ENCODE assay signal across 31 cellular contexts in the genomic region with DNA sequence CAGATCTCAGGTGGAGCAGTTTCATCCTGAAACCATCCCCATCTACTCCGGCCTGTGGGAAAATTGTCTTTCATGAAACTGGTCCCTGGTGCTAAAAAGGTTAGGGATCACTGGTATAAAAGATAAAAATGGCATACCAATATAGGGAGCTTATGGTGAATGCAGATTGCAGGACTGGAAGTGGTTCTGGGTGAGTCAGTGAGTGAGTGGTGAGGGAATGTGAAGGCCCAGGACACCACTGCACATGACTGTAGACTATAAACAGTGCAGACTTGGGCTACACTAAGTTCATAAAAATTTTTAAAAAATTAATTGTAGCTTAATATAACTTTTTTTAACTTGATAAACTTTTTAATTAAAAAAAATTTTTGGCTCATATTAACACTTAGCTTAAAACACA.
DNase-seq lines count a peak whose midpoint lies in the region; ATAC-seq and TF ChIP-seq lines count a peak whose summit lies in the region.
"Had no signal": no experiment of that assay in that cellular context is flagged by ENCODE, and none has a peak within 500 bp of the region (broad histone marks: within the 10 kb centered on the region; RNA-seq: fewer than 3 reads in every experiment).

No MANE protein-coding gene starts in this region.

- no peak overlapping the region for H4K8ac ChIP-seq in mesendoderm (ENCODE audit: low read depth, low read length)

- H4K20me1 ChIP-seq in mammary epithelial cell (ENCODE audit: insufficient read depth, low read length) = no peaks in the 10 kb centered on the region

- no peak overlapping the region for H2BK120ac ChIP-seq in mesendoderm (ENCODE audit: low read depth, low read length)

- no peak overlapping the region for H4K5ac ChIP-seq in mesendoderm (ENCODE audit: low read length)

- 67% methylated on average over 1 of the region's 1 CpG for WGBS in mammary epithelial cell (ENCODE audit: low coverage, missing lambda C conversion rate)
- WGBS in mesendoderm (ENCODE audit: extremely low coverage, insufficient coverage, low lambda C conversion rate) = no CpG with 5 or more reads among the region's 1 CpG

- DNase-seq in mammary epithelial cell (peak; percentile 36), MCF 10A (ENCODE audit: unreplicated experiment) (no peak), amniotic epithelial cell (ENCODE audit: low read depth) (peak; percentile 30), fibroblast of mammary gland (ENCODE audit: low read depth) (peak; percentile 18), stromal cell of bone marrow (ENCODE audit: low read depth) (peak; percentile 5), mesendoderm (no peak)
- DNase-seq in CD4-positive, alpha-beta T cell = no peak
- DNase-seq: CD8-positive, alpha-beta memory T cell; DMS 273 treated with DMSO at 0.1 percent for 48 hours; DMS79 treated with DMSO at 0.1 percent for 48 hours; GOT3; Kasumi-1; MM.1S; NCI-H1417; NCI-H1694 treated with DMSO at 0.1 percent for 48 hours; NCI-H2081; NCI-H2227 treated with DMSO at 0.1 percent for 48 hours; NCI-H510A; NCI-H69; SHP77 treated with DMSO at 0.1 percent for 48 hours; SK-N-SH; SW 1271 had no signal

- no peak overlapping the region for H3K27ac Mint-ChIP-seq in MCF 10A (ENCODE audit: low read depth, unreplicated experiment)
- no peak overlapping the region for H3K27ac Mint-ChIP-seq in CD4-positive, alpha-beta T cell
- H3K27ac Mint-ChIP-seq: B cell; CD8-positive, alpha-beta memory T cell had no signal

- CTCF ChIA-PET in mammary epithelial cell (lab: Charles Lee; ENCODE audit: low non-redundant PET) (no interaction called here), MCF 10A (lab: Yijun Ruan, JAX) (interaction anchor here (0.6 kb wide), 2 partner anchors 251 to 509 kb away, joined by 3 read pairs; no protein-coding TSS in a partner anchor)
- CTCF ChIA-PET in CD4-positive, alpha-beta T cell (lab: Charles Lee) = interaction anchor here (0.7 kb wide), 1 partner anchor 1194 kb away, joined by 3 read pairs; no protein-coding TSS in a partner anchor

- peaks cover 11% of the 10 kb centered on the region for H3K4me1 Mint-ChIP-seq in MCF 10A (ENCODE audit: insufficient read depth, unreplicated experiment)
- H3K4me1 Mint-ChIP-seq in CD4-positive, alpha-beta T cell (ENCODE audit: low read depth) = no peaks in the 10 kb centered on the region
- H3K4me1 Mint-ChIP-seq: B cell; CD8-positive, alpha-beta memory T cell had no signal

- H3K27ac ChIP-seq in mammary epithelial cell (ENCODE audit: insufficient read depth, low read depth, low read length) (no peak overlapping the region), mesendoderm (ENCODE audit: low read depth, low read length) (no peak overlapping the region)
- H3K27ac ChIP-seq in CD4-positive, alpha-beta T cell (ENCODE audit: low read depth, low read length) = no peak overlapping the region
- H3K27ac ChIP-seq: 22Rv1, C4-2B, RWPE1 had no signal

- no peak overlapping the region for H3K4ac ChIP-seq in mesendoderm (ENCODE audit: low read depth, low read length)

- no peaks in the 10 kb centered on the region for H3K79me1 ChIP-seq in mesendoderm (ENCODE audit: low read length)

- BruUV-seq in mammary epithelial cell (replicated peaks; lab: Mats Ljungman, UMichigan) = no TSS peak
- no TSS peak for BruUV-seq in MCF 10A (replicated peaks; lab: Mats Ljungman, UMichigan)

- no peak overlapping the region for H2AFZ ChIP-seq in mammary epithelial cell (ENCODE audit: low read depth, low read length)

- H3K4me3 ChIP-seq in mammary epithelial cell (replicated peaks in 1 of 3; ENCODE audit: insufficient read depth in 1 of 3, low read depth in 2 of 3, low read length in 3 of 3) (no peak overlapping the region), fibroblast of mammary gland (ENCODE audit: control insufficient read depth, low read depth, low read length) (no peak overlapping the region), mesendoderm (ENCODE audit: low read length) (no peak overlapping the region)
- H3K4me3 ChIP-seq: K562 had no signal

- in situ Hi-C loops in mammary epithelial cell (cut with MboI; ENCODE audit: low sequenced_read_pairs in 2 of 2) = no loop called here

- H3K9me3 ChIP-seq in mammary epithelial cell (replicated peaks; ENCODE audit: insufficient read depth, low read length) = no peaks in the 10 kb centered on the region
- no peaks in the 10 kb centered on the region for H3K9me3 ChIP-seq in CD4-positive, alpha-beta T cell (ENCODE audit: control insufficient read depth, low read length)
- H3K9me3 ChIP-seq: SK-N-SH had no signal

- no peaks in the 10 kb centered on the region for H3K9me3 Mint-ChIP-seq in MCF 10A (ENCODE audit: unreplicated experiment)
- H3K9me3 Mint-ChIP-seq in CD4-positive, alpha-beta T cell = no peaks in the 10 kb centered on the region
- H3K9me3 Mint-ChIP-seq: CD8-positive, alpha-beta memory T cell had no signal

- ATAC-seq in GM19324 (IDR thresholded peaks at IDR 0.05; ENCODE audit: low FRiP score, unreplicated experiment) = no peak
- no peak for ATAC-seq in CD4-positive, alpha-beta T cell (ENCODE audit: poor library complexity)
- ATAC-seq: HCT116, HepG2, K562, Panc1 had no signal

- no peak overlapping the region for H3K56ac ChIP-seq in mesendoderm (ENCODE audit: low read length)

- intact Hi-C loops in mammary epithelial cell (cut with micrococcal nuclease) = no loop called here
- intact Hi-C loops in MCF 10A (cut with micrococcal nuclease) = no loop called here
- intact Hi-C loops in CD4-positive, alpha-beta T cell (cut with DNase I, micrococcal nuclease) = loop anchor here in 1 of 2 experiments (10.0 kb wide), 1 partner anchor 204 kb away; no protein-coding TSS in a partner anchor

- dilution Hi-C loops in mammary epithelial cell (cut with HindIII; ENCODE audit: low sequenced_read_pairs) = no loop called here

- POLR2A ChIA-PET in MCF 10A (lab: Yijun Ruan, JAX) = no interaction called here
- POLR2A ChIA-PET in CD4-positive, alpha-beta T cell (lab: Charles Lee) = no interaction called here

- H3K27me3 ChIP-seq in mammary epithelial cell (ENCODE audit: insufficient read depth, low read length) = no peaks in the 10 kb centered on the region
- no peaks in the 10 kb centered on the region for H3K27me3 ChIP-seq in mesendoderm (ENCODE audit: insufficient read depth, low read length, poor library complexity)
- H3K27me3 ChIP-seq in CD4-positive, alpha-beta T cell (ENCODE audit: control insufficient read depth, insufficient read depth, low read length) = no peaks in the 10 kb centered on the region

- H2BK15ac ChIP-seq in mesendoderm (replicated peaks; ENCODE audit: low read depth) = no peak overlapping the region

- H3K4me1 ChIP-seq in mammary epithelial cell (ENCODE audit: insufficient read depth, low read length) (no peaks in the 10 kb centered on the region), mesendoderm (ENCODE audit: control insufficient read depth, low read depth, low read length) (no peaks in the 10 kb centered on the region)

- H3K4me3 Mint-ChIP-seq in MCF 10A (ENCODE audit: unreplicated experiment) = no peak overlapping the region
- H3K4me3 Mint-ChIP-seq in CD4-positive, alpha-beta T cell = no peak overlapping the region
- H3K4me3 Mint-ChIP-seq: B cell; CD8-positive, alpha-beta memory T cell had no signal

- H3K36me3 Mint-ChIP-seq in MCF 10A (ENCODE audit: insufficient read depth, unreplicated experiment) = no peaks in the 10 kb centered on the region
- H3K36me3 Mint-ChIP-seq in CD4-positive, alpha-beta T cell (ENCODE audit: low read depth) = no peaks in the 10 kb centered on the region
- H3K36me3 Mint-ChIP-seq: CD8-positive, alpha-beta memory T cell had no signal

- H3K36me3 ChIP-seq in mammary epithelial cell (ENCODE audit: insufficient read depth, low read length) = no peaks in the 10 kb centered on the region
- H3K36me3 ChIP-seq in mesendoderm (ENCODE audit: control insufficient read depth, insufficient read depth, low read length) = no peaks in the 10 kb centered on the region

- H3K18ac ChIP-seq in mesendoderm (ENCODE audit: low read length) = no peak overlapping the region

- H3K23ac ChIP-seq in mesendoderm (ENCODE audit: low read length) = no peak overlapping the region

- H3K27me3 Mint-ChIP-seq in MCF 10A (ENCODE audit: insufficient read depth, unreplicated experiment) = no peaks in the 10 kb centered on the region
- H3K27me3 Mint-ChIP-seq in CD4-positive, alpha-beta T cell = peaks cover 11% of the 10 kb centered on the region

- no peak overlapping the region for H2AK5ac ChIP-seq in mesendoderm (ENCODE audit: low read length)

- H3K79me2 ChIP-seq in mammary epithelial cell (ENCODE audit: insufficient read depth, low read length) (no peaks in the 10 kb centered on the region), mesendoderm (ENCODE audit: control insufficient read depth, insufficient read depth, low read length) (no peaks in the 10 kb centered on the region)

- H2BK5ac ChIP-seq in mesendoderm (ENCODE audit: low read length) = no peak overlapping the region

- TF ChIP-seq CTCF in mammary epithelial cell (conservative IDR thresholded peaks at IDR 0.05 in 1 of 2, IDR thresholded peaks at IDR 0.05 in 1 of 2; ENCODE audit: extremely low read depth in 1 of 2, insufficient read depth in 1 of 2, low read depth in 1 of 2, low read length in 2 of 2) = no peak
- no peak for TF ChIP-seq CTCF in MCF 10A (IDR thresholded peaks at IDR 0.05; ENCODE audit: unreplicated experiment)
- no peak for TF ChIP-seq CTCF in fibroblast of mammary gland (conservative IDR thresholded peaks at IDR 0.05; ENCODE audit: control insufficient read depth, insufficient read depth, low read depth, low read length)
- no peak for TF ChIP-seq CTCF in CD4-positive, alpha-beta T cell (IDR thresholded peaks at IDR 0.05)

- H3K4me2 ChIP-seq in mammary epithelial cell (ENCODE audit: insufficient read depth, low read depth, low read length) = no peak overlapping the region
- no peak overlapping the region for H3K4me2 ChIP-seq in mesendoderm (ENCODE audit: low read length)
- H3K4me2 ChIP-seq: SK-N-SH had no signal

- no peak overlapping the region for H3K9ac ChIP-seq in mammary epithelial cell (ENCODE audit: insufficient read depth, low read length)
- no peak overlapping the region for H3K9ac ChIP-seq in mesendoderm (ENCODE audit: low read length)
- H3K9ac ChIP-seq: SK-N-SH had no signal

Comparison
In these comparisons a context has a peak if more than half of its experiments do, and no peak if none do; other contexts are left out.
1. DNase-seq: peak in mammary epithelial cell (single experiment), amniotic epithelial cell (single experiment), fibroblast of mammary gland (single experiment) and stromal cell of bone marrow (single experiment); none in MCF 10A (single experiment), mesendoderm (single experiment) and CD4-positive, alpha-beta T cell (0 of 10).